Comparison of ENCODE assay signal across 36 cellular contexts in genomic region chr2:190094471-190094870, GRCh38. TPM values are rescaled to one million over a fixed set of nuclear protein-coding genes. Genes with fewer than 3 reads are reported as not detected.
DNase-seq lines count a peak whose midpoint lies in the region; ATAC-seq, FAIRE-seq and TF ChIP-seq lines count a peak whose summit lies in the region.
"Had no signal": no experiment of that assay in that cellular context is flagged by ENCODE, and none has a peak within 500 bp of the region (broad histone marks: within the 10 kb centered on the region; RNA-seq: fewer than 3 reads in every experiment).

No MANE protein-coding gene starts in this region.

- intact Hi-C loops in mucosa of descending colon (cut with DNase I, micrococcal nuclease): no loop called here

- H3K36me3 ChIP-seq in mucosa of descending colon (ENCODE audit: low read depth) (no peaks in the 10 kb centered on the region), smooth muscle cell (ENCODE audit: low read depth) (no peaks in the 10 kb centered on the region), HAP-1 (replicated peaks) (no peaks in the 10 kb centered on the region)
- H3K36me3 ChIP-seq: ascending aorta, cardiac muscle cell, heart left ventricle, SJSA1, spleen, tibial artery had no signal

- H3F3A ChIP-seq in smooth muscle cell (ENCODE audit: low read depth): no peaks in the 10 kb centered on the region

- H4K20me1 ChIP-seq in smooth muscle cell (ENCODE audit: low read depth): no peaks in the 10 kb centered on the region

- peak; percentile 58 for FAIRE-seq in endometrium (lab: Jason Lieb, UNC)
- no peak for FAIRE-seq in RCC 7860 (lab: Jason Lieb, UNC)
- FAIRE-seq: HepG2, keratinocyte had no signal

- POLR2A ChIA-PET in HEK293T (lab: Yijun Ruan, JAX): no interaction called here

- in situ Hi-C loops in HAP-1 (cut with MboI; ENCODE audit: low sequenced_read_pairs): loop anchor here (25.0 kb wide), 1 partner anchor 418 kb away; no protein-coding TSS in a partner anchor

- peaks cover 4% of the 10 kb centered on the region for H3K9me3 ChIP-seq in mucosa of descending colon
- H3K9me3 ChIP-seq in smooth muscle cell (replicated peaks; ENCODE audit: low read depth): no peaks in the 10 kb centered on the region
- H3K9me3 ChIP-seq in HAP-1: no peaks in the 10 kb centered on the region
- H3K9me3 ChIP-seq: ascending aorta, SJSA1, tibial artery had no signal

- DNase-seq in HEK293T (ENCODE audit: extremely low spot score): no peak
- no peak for DNase-seq in mucosa of descending colon
- no peak for DNase-seq in smooth muscle cell (lab: John Stamatoyannopoulos, UW; ENCODE audit: unreplicated experiment)
- DNase-seq in NCI-H345 (lab: John Stamatoyannopoulos, UW): no peak
- DNase-seq in RCC 7860 (ENCODE audit: low spot score): no peak
- no peak for DNase-seq in stimulated activated naive CD8-positive, alpha-beta T cell treated with anti-CD3 and anti-CD28 coated beads, Interleukin-15, Interleukin-2, amounts not matched to agents 100 U/mL and 50 U/mL, for 24 hours
- no peak for DNase-seq in HAP-1 (ENCODE audit: low spot score in 2 of 2)
- DNase-seq: activated CD4-positive, alpha-beta T cell treated with anti-CD3 and anti-CD28 coated beads for 36 hours; CD8-positive, alpha-beta memory T cell; effector memory CD4-positive, alpha-beta T cell; foreskin melanocyte; H7; Karpas-422; naive thymus-derived CD4-positive, alpha-beta T cell; NCI-H510A; retina; spleen; stimulated activated CD4-positive, alpha-beta T cell treated with anti-CD3 and anti-CD28 coated beads, Interleukin-2, amount 100 ng/mL, for 24 hours; stimulated activated CD8-positive, alpha-beta memory T cell treated with anti-CD3 and anti-CD28 coated beads, Interleukin-4, amount 100 ng/mL, for 48 hours; stimulated activated naive CD8-positive, alpha-beta T cell treated with anti-CD3 and anti-CD28 coated beads, Interleukin-15, amount 100 ng/mL, for 72 hours; T1000 had no signal

- CTCF ChIA-PET in HEK293T (lab: Yijun Ruan, JAX): interaction anchor here (0.7 kb wide), 1 partner anchor 162 kb away, joined by 4 read pairs; no protein-coding TSS in a partner anchor

- TF ChIP-seq CTCF in mucosa of descending colon (IDR thresholded peaks at IDR 0.05): no peak
- TF ChIP-seq CTCF in smooth muscle cell (IDR thresholded peaks at IDR 0.05; ENCODE audit: borderline replicate concordance, insufficient read depth, poor library complexity, severe bottlenecking): no peak

- no peaks in the 10 kb centered on the region for H3K4me1 ChIP-seq in mucosa of descending colon (ENCODE audit: low read depth)
- H3K4me1 ChIP-seq in smooth muscle cell (ENCODE audit: low read depth): peaks cover under 1% of the 10 kb centered on the region
- no peaks in the 10 kb centered on the region; the same call in 1 of the 2 replicates for H3K4me1 ChIP-seq in HAP-1
- H3K4me1 ChIP-seq: ascending aorta, heart left ventricle, SJSA1, spleen, tibial artery had no signal

- H3K9ac ChIP-seq in smooth muscle cell (ENCODE audit: low read depth): no peak overlapping the region

- no peak overlapping the region for H3K4me2 ChIP-seq in smooth muscle cell

- H3K27me3 ChIP-seq in smooth muscle cell (ENCODE audit: low read depth) (no peaks in the 10 kb centered on the region), HAP-1 (ENCODE audit: low read depth) (no peaks in the 10 kb centered on the region)
- H3K27me3 ChIP-seq: ascending aorta, cardiac muscle cell, heart left ventricle, SJSA1, spleen, tibial artery had no signal

- H2AFZ ChIP-seq in smooth muscle cell (ENCODE audit: low read depth): peak overlapping the region; percentile 79

- no peak overlapping the region for H3K27ac ChIP-seq in smooth muscle cell (ENCODE audit: low read depth)
- H3K27ac ChIP-seq: ascending aorta, cardiac muscle cell, coronary artery, SJSA1, spleen, tibial artery, VCaP had no signal

- H3K4me3 ChIP-seq in mucosa of descending colon: no peak overlapping the region
- no peak overlapping the region for H3K4me3 ChIP-seq in smooth muscle cell
- no peak overlapping the region for H3K4me3 ChIP-seq in HAP-1
- H3K4me3 ChIP-seq: ascending aorta, cardiac muscle cell, coronary artery, heart left ventricle, SJSA1, spleen, tibial artery had no signal

- 53% methylated on average over 2 of the region's 2 CpGs for WGBS in smooth muscle cell (ENCODE audit: low lambda C conversion rate)

- ATAC-seq in mucosa of descending colon: peak; percentile 36
- no peak for ATAC-seq in stimulated activated naive CD8-positive, alpha-beta T cell treated with anti-CD3 and anti-CD28 coated beads, Interleukin-15, Interleukin-2, amounts not matched to agents 100 U/mL and 50 U/mL, for 24 hours
- ATAC-seq: activated CD4-positive, alpha-beta T cell treated with anti-CD3 and anti-CD28 coated beads for 36 hours; activated naive CD4-positive, alpha-beta T cell treated with anti-CD3 and anti-CD28 coated beads, Interleukin-2, amount 50 U/mL, for 72 hours; activated T-helper 17 cell treated with anti-CD3 and anti-CD28 coated beads, Interleukin-2, amount 50 U/mL, for 72 hours; HepG2; naive thymus-derived CD4-positive, alpha-beta T cell; stimulated activated naive CD8-positive, alpha-beta T cell treated with anti-CD3 and anti-CD28 coated beads, Interleukin-15, amount 100 ng/mL, for 72 hours had no signal

- H3K79me2 ChIP-seq in smooth muscle cell (ENCODE audit: low read depth): no peaks in the 10 kb centered on the region

TF ChIP-seq in HEK293T, 16 proteins besides CTCF, POLR2A, EP300 and RAD21:
- peak; percentile 80 for TF ChIP-seq PKNOX1 (IDR thresholded peaks at IDR 0.05)
- TF ChIP-seq FOXK2 (IDR thresholded peaks at IDR 0.05): no peak
- TF ChIP-seq TARDBP (IDR thresholded peaks at IDR 0.05): no peak
- no peak for TF ChIP-seq CTBP1 (IDR thresholded peaks at IDR 0.05; ENCODE audit: borderline replicate concordance)
- TF ChIP-seq LEF1 (IDR thresholded peaks at IDR 0.05; ENCODE audit: borderline replicate concordance): no peak

RNA-seq across cellular contexts. Expression of gene MSTN, which starts 31.9 kb away (rescaled TPM):
- total RNA-seq in mucosa of descending colon: under 1 TPM in 2 of 3 donors, not detected in 1; 0.26 to 0.35 TPM
- 0.09 TPM in 1 of 2 replicates, not detected in the other for total RNA-seq in smooth muscle cell
- polyA plus RNA-seq in smooth muscle cell: not detected in 2 replicates
- total RNA-seq: activated CD4-positive, alpha-beta T cell treated with anti-CD3 and anti-CD28 coated beads for 36 hours; activated naive CD4-positive, alpha-beta T cell treated with anti-CD3 and anti-CD28 coated beads, Interleukin-2, amount 50 U/mL, for 72 hours; ascending aorta; CD8-positive, alpha-beta memory T cell; Daoy; H7; HepG2; RPMI7951 had no signal
- polyA plus RNA-seq: BJ; cardiac muscle cell; CD8-positive, alpha-beta memory T cell; keratinocyte; naive thymus-derived CD4-positive, alpha-beta T cell had no signal
